ENCODE assay signal across 1 cellular context in genomic region chr2:171687287-171688128, GRCh38.
A peak's percentile ranks its signal among the peaks of the same experiment; 100 is the strongest.
TF ChIP-seq lines count a peak whose summit lies in the region.

DYNC1I2 (plus strand) TSS chr2:171687469; CDS start chr2:171690156, 2,687 bp downstream.

TF ChIP-seq in K562, 482 proteins besides CTCF, POLR2A, EP300 and RAD21 (continued from another document and continues in another):
- TF ChIP-seq, protein P1, sequence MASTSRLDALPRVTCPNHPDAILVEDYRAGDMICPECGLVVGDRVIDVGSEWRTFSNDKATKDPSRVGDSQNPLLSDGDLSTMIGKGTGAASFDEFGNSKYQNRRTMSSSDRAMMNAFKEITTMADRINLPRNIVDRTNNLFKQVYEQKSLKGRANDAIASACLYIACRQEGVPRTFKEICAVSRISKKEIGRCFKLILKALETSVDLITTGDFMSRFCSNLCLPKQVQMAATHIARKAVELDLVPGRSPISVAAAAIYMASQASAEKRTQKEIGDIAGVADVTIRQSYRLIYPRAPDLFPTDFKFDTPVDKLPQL (IDR thresholded peaks at IDR 0.05; ENCODE audit: extremely low read depth, insufficient read length), result peak; percentile 73
- TF ChIP-seq XRCC4 (IDR thresholded peaks at IDR 0.05; ENCODE audit: extremely low read depth, insufficient read depth, insufficient read length) (no peak), PTTG1 (tag; IDR thresholded peaks at IDR 0.05; ENCODE audit: low read depth) (no peak), ELF1 (tag; IDR thresholded peaks at IDR 0.05) (peak; percentile 99), KLF6 (CRISPR knock-in tag; IDR thresholded peaks at IDR 0.05; ENCODE audit: borderline replicate concordance) (0 out of 2 replicates have a peak, but pooled peaks have one; percentile 81), SIN3B (IDR thresholded peaks at IDR 0.05; ENCODE audit: low read depth) (0 out of 2 replicates have a peak, but pooled peaks have one; percentile 66), ETV6 (IDR thresholded peaks at IDR 0.05; ENCODE audit: borderline replicate concordance in 1 of 2, low read depth in 2 of 2, low read length in 1 of 2) (no peak), ETV6 (CRISPR knock-in tag; IDR thresholded peaks at IDR 0.05; ENCODE audit: borderline replicate concordance) (no peak; the same call in 1 of the 2 replicates), HDAC6 (IDR thresholded peaks at IDR 0.05; ENCODE audit: low read depth, low read length) (no peak), SRSF9 (IDR thresholded peaks at IDR 0.05; ENCODE audit: borderline replicate concordance, low read depth, low read length) (no peak), FOXA1 (IDR thresholded peaks at IDR 0.05; ENCODE audit: borderline replicate concordance) (no peak), DNMT1 (IDR thresholded peaks at IDR 0.05) (0 out of 2 replicates have a peak, but pooled peaks have one; percentile 83), TFE3 (CRISPR knock-in tag; IDR thresholded peaks at IDR 0.05) (no peak), MLLT1 (IDR thresholded peaks at IDR 0.05) (0 out of 4 replicates have a peak, but pooled peaks of 1 of the 2 experiments have one; percentile 52), CREB5 (CRISPR knock-in tag; IDR thresholded peaks at IDR 0.05) (no peak), NKRF (IDR thresholded peaks at IDR 0.05; ENCODE audit: borderline replicate concordance) (peak; percentile 95), XRCC5 (IDR thresholded peaks at IDR 0.05; ENCODE audit: low read depth, low read length) (no peak; the same call in 1 of the 2 replicates), HNRNPUL1 (IDR thresholded peaks at IDR 0.05; ENCODE audit: low read length) (no peak), ZNF184 (CRISPR knock-in tag; IDR thresholded peaks at IDR 0.05) (no peak), ZNF282 (CRISPR knock-in tag; IDR thresholded peaks at IDR 0.05) (no peak), CHD1 (IDR thresholded peaks at IDR 0.05; ENCODE audit: low read length) (peak; percentile 81), ARNT (IDR thresholded peaks at IDR 0.05) (peak; percentile 69 to 79), GATAD2A (IDR thresholded peaks at IDR 0.05) (no peak), NFATC3 (IDR thresholded peaks at IDR 0.05) (no peak), HDAC1 (IDR thresholded peaks at IDR 0.05) (peak in 1 of 2 experiments; percentile 96; a peak in 2 of 4 replicates), YBX1 (IDR thresholded peaks at IDR 0.05) (no peak), IFI16 (CRISPR knock-in tag; IDR thresholded peaks at IDR 0.05) (no peak), MEF2D (tag; conservative IDR thresholded peaks at IDR 0.05; ENCODE audit: low read depth) (peak; percentile 33; the same call in 1 of the 2 replicates), MCM7 (IDR thresholded peaks at IDR 0.05) (peak in 1 of 2 experiments; percentile 35; a peak in 1 of 4 replicates), ZNF324 (CRISPR knock-in tag; IDR thresholded peaks at IDR 0.05) (no peak), SLC30A9 (CRISPR knock-in tag; IDR thresholded peaks at IDR 0.05) (no peak), ZNF431 (CRISPR knock-in tag; IDR thresholded peaks at IDR 0.05) (peak; percentile 56), GABPB1 (CRISPR knock-in tag; IDR thresholded peaks at IDR 0.05) (peak; percentile 84), ZC3H4 (CRISPR knock-in tag; IDR thresholded peaks at IDR 0.05; ENCODE audit: borderline replicate concordance) (no peak; the same call in 1 of the 2 replicates)
- TF ChIP-seq, protein P2, sequence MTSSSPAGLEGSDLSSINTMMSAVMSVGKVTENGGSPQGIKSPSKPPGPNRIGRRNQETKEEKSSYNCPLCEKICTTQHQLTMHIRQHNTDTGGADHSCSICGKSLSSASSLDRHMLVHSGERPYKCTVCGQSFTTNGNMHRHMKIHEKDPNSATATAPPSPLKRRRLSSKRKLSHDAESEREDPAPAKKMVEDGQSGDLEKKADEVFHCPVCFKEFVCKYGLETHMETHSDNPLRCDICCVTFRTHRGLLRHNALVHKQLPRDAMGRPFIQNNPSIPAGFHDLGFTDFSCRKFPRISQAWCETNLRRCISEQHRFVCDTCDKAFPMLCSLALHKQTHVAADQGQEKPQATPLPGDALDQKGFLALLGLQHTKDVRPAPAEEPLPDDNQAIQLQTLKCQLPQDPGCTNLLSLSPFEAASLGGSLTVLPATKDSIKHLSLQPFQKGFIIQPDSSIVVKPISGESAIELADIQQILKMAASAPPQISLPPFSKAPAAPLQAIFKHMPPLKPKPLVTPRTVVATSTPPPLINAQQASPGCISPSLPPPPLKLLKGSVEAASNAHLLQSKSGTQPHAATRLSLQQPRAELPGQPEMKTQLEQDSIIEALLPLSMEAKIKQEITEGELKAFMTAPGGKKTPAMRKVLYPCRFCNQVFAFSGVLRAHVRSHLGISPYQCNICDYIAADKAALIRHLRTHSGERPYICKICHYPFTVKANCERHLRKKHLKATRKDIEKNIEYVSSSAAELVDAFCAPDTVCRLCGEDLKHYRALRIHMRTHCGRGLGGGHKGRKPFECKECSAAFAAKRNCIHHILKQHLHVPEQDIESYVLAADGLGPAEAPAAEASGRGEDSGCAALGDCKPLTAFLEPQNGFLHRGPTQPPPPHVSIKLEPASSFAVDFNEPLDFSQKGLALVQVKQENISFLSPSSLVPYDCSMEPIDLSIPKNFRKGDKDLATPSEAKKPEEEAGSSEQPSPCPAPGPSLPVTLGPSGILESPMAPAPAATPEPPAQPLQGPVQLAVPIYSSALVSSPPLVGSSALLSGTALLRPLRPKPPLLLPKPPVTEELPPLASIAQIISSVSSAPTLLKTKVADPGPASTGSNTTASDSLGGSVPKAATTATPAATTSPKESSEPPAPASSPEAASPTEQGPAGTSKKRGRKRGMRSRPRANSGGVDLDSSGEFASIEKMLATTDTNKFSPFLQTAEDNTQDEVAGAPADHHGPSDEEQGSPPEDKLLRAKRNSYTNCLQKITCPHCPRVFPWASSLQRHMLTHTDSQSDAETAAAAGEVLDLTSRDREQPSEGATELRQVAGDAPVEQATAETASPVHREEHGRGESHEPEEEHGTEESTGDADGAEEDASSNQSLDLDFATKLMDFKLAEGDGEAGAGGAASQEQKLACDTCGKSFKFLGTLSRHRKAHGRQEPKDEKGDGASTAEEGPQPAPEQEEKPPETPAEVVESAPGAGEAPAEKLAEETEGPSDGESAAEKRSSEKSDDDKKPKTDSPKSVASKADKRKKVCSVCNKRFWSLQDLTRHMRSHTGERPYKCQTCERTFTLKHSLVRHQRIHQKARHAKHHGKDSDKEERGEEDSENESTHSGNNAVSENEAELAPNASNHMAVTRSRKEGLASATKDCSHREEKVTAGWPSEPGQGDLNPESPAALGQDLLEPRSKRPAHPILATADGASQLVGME (CRISPR knock-in tag; IDR thresholded peaks at IDR 0.05), result 0 out of 2 replicates have a peak, but pooled peaks have one; percentile 55
- TF ChIP-seq, protein P3, sequence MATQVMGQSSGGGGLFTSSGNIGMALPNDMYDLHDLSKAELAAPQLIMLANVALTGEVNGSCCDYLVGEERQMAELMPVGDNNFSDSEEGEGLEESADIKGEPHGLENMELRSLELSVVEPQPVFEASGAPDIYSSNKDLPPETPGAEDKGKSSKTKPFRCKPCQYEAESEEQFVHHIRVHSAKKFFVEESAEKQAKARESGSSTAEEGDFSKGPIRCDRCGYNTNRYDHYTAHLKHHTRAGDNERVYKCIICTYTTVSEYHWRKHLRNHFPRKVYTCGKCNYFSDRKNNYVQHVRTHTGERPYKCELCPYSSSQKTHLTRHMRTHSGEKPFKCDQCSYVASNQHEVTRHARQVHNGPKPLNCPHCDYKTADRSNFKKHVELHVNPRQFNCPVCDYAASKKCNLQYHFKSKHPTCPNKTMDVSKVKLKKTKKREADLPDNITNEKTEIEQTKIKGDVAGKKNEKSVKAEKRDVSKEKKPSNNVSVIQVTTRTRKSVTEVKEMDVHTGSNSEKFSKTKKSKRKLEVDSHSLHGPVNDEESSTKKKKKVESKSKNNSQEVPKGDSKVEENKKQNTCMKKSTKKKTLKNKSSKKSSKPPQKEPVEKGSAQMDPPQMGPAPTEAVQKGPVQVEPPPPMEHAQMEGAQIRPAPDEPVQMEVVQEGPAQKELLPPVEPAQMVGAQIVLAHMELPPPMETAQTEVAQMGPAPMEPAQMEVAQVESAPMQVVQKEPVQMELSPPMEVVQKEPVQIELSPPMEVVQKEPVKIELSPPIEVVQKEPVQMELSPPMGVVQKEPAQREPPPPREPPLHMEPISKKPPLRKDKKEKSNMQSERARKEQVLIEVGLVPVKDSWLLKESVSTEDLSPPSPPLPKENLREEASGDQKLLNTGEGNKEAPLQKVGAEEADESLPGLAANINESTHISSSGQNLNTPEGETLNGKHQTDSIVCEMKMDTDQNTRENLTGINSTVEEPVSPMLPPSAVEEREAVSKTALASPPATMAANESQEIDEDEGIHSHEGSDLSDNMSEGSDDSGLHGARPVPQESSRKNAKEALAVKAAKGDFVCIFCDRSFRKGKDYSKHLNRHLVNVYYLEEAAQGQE (CRISPR knock-in tag; IDR thresholded peaks at IDR 0.05; ENCODE audit: low read depth), result no peak
